In the genomic region with DNA sequence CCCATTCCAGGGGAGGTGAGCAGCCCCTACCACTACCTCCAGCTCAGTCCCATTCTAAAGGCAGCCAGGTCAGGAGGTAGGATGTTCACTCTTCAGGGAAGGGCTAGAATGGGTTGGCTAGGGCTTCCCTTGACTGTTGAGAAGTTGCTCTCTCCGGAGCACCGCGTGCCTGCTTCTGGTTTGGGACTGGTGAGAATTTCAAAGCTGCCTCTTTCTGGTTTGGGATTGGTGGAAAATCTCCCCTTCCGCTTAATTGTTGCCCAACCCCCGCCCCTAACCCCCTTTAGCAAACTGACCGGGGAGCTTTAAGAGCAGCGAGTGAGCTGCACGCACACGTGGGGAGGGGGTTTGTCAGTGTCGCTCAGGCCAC, we compare ENCODE assay signal across 8 cellular contexts. TPM values are rescaled to one million over a fixed set of nuclear protein-coding genes. Genes with fewer than 3 reads are reported as not detected.
DNase-seq lines count a peak whose midpoint lies in the region; ATAC-seq and TF ChIP-seq lines count a peak whose summit lies in the region.

No MANE protein-coding gene starts in this region.

- no peak for DNase-seq in AG10803 (ENCODE audit: low read depth)
- DNase-seq in cerebellar cortex (ENCODE audit: low spot score): peak; percentile 56
- no peak for DNase-seq in SK-N-DZ (ENCODE audit: low spot score)
- no peak for DNase-seq in NCI-H128 (lab: John Stamatoyannopoulos, UW; ENCODE audit: unreplicated experiment)
- DNase-seq in NCI-H187 (lab: John Stamatoyannopoulos, UW): no peak

- H3K36me3 ChIP-seq in HUES64 (ENCODE audit: insufficient read depth, low read length) (no peaks in the 10 kb centered on the region), mucosa of stomach (ENCODE audit: control insufficient read depth, insufficient read depth, low read length) (no peaks in the 10 kb centered on the region)

- H3K9ac ChIP-seq in HUES64 (ENCODE audit: low read depth, low read length): no peak overlapping the region
- peak overlapping the region; percentile 68 for H3K9ac ChIP-seq in mucosa of stomach (ENCODE audit: low read length)

- no peak for TF ChIP-seq CTCF in AG10803 (conservative IDR thresholded peaks at IDR 0.05; ENCODE audit: low read length)

- H3K4me1 ChIP-seq in HUES64 (ENCODE audit: insufficient read depth, low read length) (peaks cover 43% of the 10 kb centered on the region), mucosa of stomach (ENCODE audit: control insufficient read depth, insufficient read depth, low read length) (peaks cover 25% of the 10 kb centered on the region)

- H3K27me3 ChIP-seq in HUES64 (ENCODE audit: insufficient read depth, low read length) (peaks cover 13% of the 10 kb centered on the region), mucosa of stomach (ENCODE audit: control insufficient read depth, insufficient read depth, low read length) (peaks cover 12% of the 10 kb centered on the region)

- no peak for ATAC-seq in HG03378 (IDR thresholded peaks at IDR 0.05; ENCODE audit: unreplicated experiment)

- H3K9me3 ChIP-seq in HUES64 (ENCODE audit: insufficient read depth, low read depth, low read length) (no peaks in the 10 kb centered on the region), mucosa of stomach (ENCODE audit: control insufficient read depth, low read length) (no peaks in the 10 kb centered on the region)

- 5% methylated on average over 10 of the region's 10 CpGs for WGBS in HUES64

- H3K4me3 ChIP-seq in AG10803 (ENCODE audit: low read length) (peak overlapping the region; percentile 71), HUES64 (ENCODE audit: low read length) (peak overlapping the region; percentile 66), mucosa of stomach (ENCODE audit: low read length) (peak overlapping the region; percentile 55)

- H3K27ac ChIP-seq in HUES64 (ENCODE audit: low read depth, low read length): no peak overlapping the region

RNA-seq across cellular contexts. Expression of gene USP2, which starts 0.7 kb away (rescaled TPM):
- polyA plus RNA-seq in HUES64 (2013, experiment 1 of 2): 3.9 TPM
- 3.6 TPM for polyA plus RNA-seq in HUES64 (2013, experiment 2 of 2)
- 0.28 and 1.1 TPM in 2 replicates for polyA plus RNA-seq in SK-N-DZ (2014; cell fraction: cytosol; rRNA removed)
- 0.70 and 1.8 TPM in 2 replicates for polyA plus RNA-seq in SK-N-DZ (2014; cell fraction: nucleus; rRNA removed)

RNA-seq across cellular contexts. Expression of gene MFRP, which starts 34.3 kb away (rescaled TPM):
- polyA plus RNA-seq in HUES64 (2013, experiment 1 of 2): not detected
- not detected for polyA plus RNA-seq in HUES64 (2013, experiment 2 of 2)
- not detected in 2 replicates for polyA plus RNA-seq in SK-N-DZ (2014; cell fraction: cytosol; rRNA removed)
- polyA plus RNA-seq in SK-N-DZ (2014; cell fraction: nucleus; rRNA removed): not detected in 2 replicates

RNA-seq across cellular contexts. Expression of gene C1QTNF5, which starts 40.1 kb away (rescaled TPM):
- polyA plus RNA-seq in HUES64 (2013, experiment 1 of 2): 1.1 TPM
- polyA plus RNA-seq in HUES64 (2013, experiment 2 of 2): 2.3 TPM
- polyA plus RNA-seq in SK-N-DZ (2014; cell fraction: cytosol; rRNA removed): 0.18 and 0.46 TPM in 2 replicates
- 0.20 TPM in 1 of 2 replicates, not detected in the other for polyA plus RNA-seq in SK-N-DZ (2014; cell fraction: nucleus; rRNA removed)

RNA-seq across cellular contexts. Expression of gene THY1, which starts 42.2 kb away (rescaled TPM):
- 283 TPM for polyA plus RNA-seq in HUES64 (2013, experiment 1 of 2)
- polyA plus RNA-seq in HUES64 (2013, experiment 2 of 2): 308 TPM
- 65.9 and 121 TPM in 2 replicates for polyA plus RNA-seq in SK-N-DZ (2014; cell fraction: cytosol; rRNA removed)
- polyA plus RNA-seq in SK-N-DZ (2014; cell fraction: nucleus; rRNA removed): 51.5 and 76.0 TPM in 2 replicates

RNA-seq across cellular contexts. Expression of gene RNF26, which starts 46.5 kb away (rescaled TPM):
- 43.1 TPM for polyA plus RNA-seq in HUES64 (2013, experiment 1 of 2)
- polyA plus RNA-seq in HUES64 (2013, experiment 2 of 2): 56.8 TPM
- polyA plus RNA-seq in SK-N-DZ (2014; cell fraction: cytosol; rRNA removed): 10.5 and 11.5 TPM in 2 replicates
- 4.7 and 6.0 TPM in 2 replicates for polyA plus RNA-seq in SK-N-DZ (2014; cell fraction: nucleus; rRNA removed)
